8 cellular contexts compared by ENCODE assay signal in genomic region chr20:64101731-64102621, GRCh38. TPM values are rescaled to one million over a fixed set of nuclear protein-coding genes. Genes with fewer than 3 reads are reported as not detected.
DNase-seq lines count a peak whose midpoint lies in the region; ATAC-seq and TF ChIP-seq lines count a peak whose summit lies in the region.

No MANE protein-coding gene starts in this region.

- DNase-seq in DMS 273 (lab: John Stamatoyannopoulos, UW; ENCODE audit: unreplicated experiment): peak; percentile 87
- no peak for DNase-seq in DMS 273 treated with DMSO at 0.1 percent for 48 hours (lab: John Stamatoyannopoulos, UW)
- DNase-seq in NCI-H748 treated with DMSO at 0.1 percent for 48 hours (lab: John Stamatoyannopoulos, UW): peak; percentile 6
- DNase-seq in activated T-cell treated with anti-CD3 and anti-CD28 coated beads, Interleukin-2, amount 50 U/mL, for 4 hours: peak; percentile 62
- DNase-seq in foreskin fibroblast: peak in 1 of 2 donors; percentile 33
- DNase-seq in psoas muscle: peak; percentile 34 to 63
- DNase-seq in inferior parietal cortex (ENCODE audit: extremely low spot score): no peak

- H3K27me3 ChIP-seq in psoas muscle (ENCODE audit: insufficient read depth in 3 of 3, low read length in 2 of 3): peaks cover 0 to 60% (median 18%) of the 10 kb centered on the region in 3 donors

- peaks cover 22% of the 10 kb centered on the region for H3K27me3 Mint-ChIP-seq in activated T-cell treated with anti-CD3 and anti-CD28 coated beads, Interleukin-2, amount 50 U/mL, for 4 hours (ENCODE audit: low read depth)

- ATAC-seq in activated T-cell treated with anti-CD3 and anti-CD28 coated beads, Interleukin-2, amount 50 U/mL, for 4 hours: peak; percentile 86 to 90
- ATAC-seq in psoas muscle: peak; percentile 70 to 82 (median 75)
- ATAC-seq in HG03280 (IDR thresholded peaks at IDR 0.05; ENCODE audit: unreplicated experiment): no peak

- H3K27ac ChIP-seq in psoas muscle: no peak overlapping the region

- no peaks in the 10 kb centered on the region for H3K9me3 Mint-ChIP-seq in activated T-cell treated with anti-CD3 and anti-CD28 coated beads, Interleukin-2, amount 50 U/mL, for 4 hours

- peaks cover 15% of the 10 kb centered on the region for H3K4me1 Mint-ChIP-seq in activated T-cell treated with anti-CD3 and anti-CD28 coated beads, Interleukin-2, amount 50 U/mL, for 4 hours (ENCODE audit: low read depth)

- H3K4me1 ChIP-seq in psoas muscle: peaks cover 4% of the 10 kb centered on the region

- intact Hi-C loops in psoas muscle (cut with DNase I): no loop called here

- 9 to 11% (median 10%) methylated on average over 39 to 64 of the region's 64 CpGs for WGBS in psoas muscle, 3 donors

- H3K36me3 ChIP-seq in psoas muscle (ENCODE audit: insufficient read depth in 1 of 2, low read depth in 1 of 2): no peaks in the 10 kb centered on the region

- peak overlapping the region; percentile 37 for H3K4me3 Mint-ChIP-seq in activated T-cell treated with anti-CD3 and anti-CD28 coated beads, Interleukin-2, amount 50 U/mL, for 4 hours

- H3K9me3 ChIP-seq in psoas muscle: no peaks in the 10 kb centered on the region

- H3K36me3 Mint-ChIP-seq in activated T-cell treated with anti-CD3 and anti-CD28 coated beads, Interleukin-2, amount 50 U/mL, for 4 hours (ENCODE audit: insufficient read depth): no peaks in the 10 kb centered on the region

- TF ChIP-seq CTCF in foreskin fibroblast (IDR thresholded peaks at IDR 0.05; ENCODE audit: low read depth, low read length): peak; percentile 48
- TF ChIP-seq CTCF in psoas muscle (IDR thresholded peaks at IDR 0.05): peak; percentile 60

- no peak overlapping the region for H3K4me3 ChIP-seq in foreskin fibroblast (ENCODE audit: low read depth in 1 of 2, low read length in 2 of 2)
- H3K4me3 ChIP-seq in psoas muscle: peak overlapping the region; percentile 61

RNA-seq across cellular contexts. Expression of gene NPBWR2, which starts 5.4 kb away (rescaled TPM):
- total RNA-seq in activated T-cell treated with anti-CD3 and anti-CD28 coated beads, Interleukin-2, amount 50 U/mL, for 4 hours: not detected
- not detected for total RNA-seq in psoas muscle
- polyA plus RNA-seq in psoas muscle: not detected

RNA-seq across cellular contexts. Expression of gene LKAAEAR1, which starts 17.8 kb away (rescaled TPM):
- total RNA-seq in activated T-cell treated with anti-CD3 and anti-CD28 coated beads, Interleukin-2, amount 50 U/mL, for 4 hours: under 1 TPM; 0.30 to 0.47 (median 0.38) TPM
- total RNA-seq in psoas muscle: not detected
- not detected for polyA plus RNA-seq in psoas muscle

RNA-seq across cellular contexts. Expression of gene OPRL1, which starts 22.1 kb away (rescaled TPM):
- total RNA-seq in activated T-cell treated with anti-CD3 and anti-CD28 coated beads, Interleukin-2, amount 50 U/mL, for 4 hours: under 1 TPM in 2 of 3 donors, not detected in 1; 0.05 to 0.11 TPM
- total RNA-seq in psoas muscle: under 1 TPM; 0.17 to 0.94 (median 0.21) TPM
- polyA plus RNA-seq in psoas muscle: under 1 TPM; 0.03 to 0.08 (median 0.08) TPM

RNA-seq across cellular contexts. Expression of gene RGS19, which starts 22.7 kb away (rescaled TPM):
- total RNA-seq in activated T-cell treated with anti-CD3 and anti-CD28 coated beads, Interleukin-2, amount 50 U/mL, for 4 hours: 10 to 100 TPM; 41.7 to 49.0 (median 47.0) TPM
- 1 to 10 TPM; 2.0 to 3.5 (median 2.4) TPM for total RNA-seq in psoas muscle
- 1 to 10 TPM; 3.7 to 5.7 (median 3.8) TPM for polyA plus RNA-seq in psoas muscle

RNA-seq across cellular contexts. Expression of gene TCEA2, which starts 39.0 kb away (rescaled TPM):
- total RNA-seq in activated T-cell treated with anti-CD3 and anti-CD28 coated beads, Interleukin-2, amount 50 U/mL, for 4 hours: 10 to 100 TPM; 10.5 to 17.3 (median 11.5) TPM
- 10 to 100 TPM; 30.2 to 43.4 (median 37.6) TPM for total RNA-seq in psoas muscle
- 10 to 100 TPM; 15.1 to 24.9 (median 15.6) TPM for polyA plus RNA-seq in psoas muscle

Comparison
In these comparisons a context has a peak if more than half of its experiments do, and no peak if none do; other contexts are left out.
1. DNase-seq: peak in DMS 273 (single experiment), NCI-H748 treated with DMSO at 0.1 percent for 48 hours (single experiment), activated T-cell treated with anti-CD3 and anti-CD28 coated beads, Interleukin-2, amount 50 U/mL, for 4 hours (single experiment) and psoas muscle (2 of 2); none in DMS 273 treated with DMSO at 0.1 percent for 48 hours (single experiment) and inferior parietal cortex (single experiment).